ENCODE assay signal across 8 cellular contexts in genomic region chr3:9397331-9397910, GRCh38. TPM values are rescaled to one million over a fixed set of nuclear protein-coding genes. Genes with fewer than 3 reads are reported as not detected.
DNase-seq lines count a peak whose midpoint lies in the region; ATAC-seq and TF ChIP-seq lines count a peak whose summit lies in the region.

Gene SETD5, plus strand, starts transcription at chr3:9397615. Its CDS starts 31,324 bp downstream, at chr3:9428939.

- DNase-seq in NCI-H1930 (lab: John Stamatoyannopoulos, UW) = peak; percentile 84 to 91
- DNase-seq in T-helper 9 cell = peak; percentile 99
- DNase-seq in astrocyte of the cerebellum (ENCODE audit: low read depth) = peak; percentile 89
- peak; percentile 95 for DNase-seq in hepatic stellate cell (ENCODE audit: low spot score)
- DNase-seq in aorta = peak; percentile 99

- ATAC-seq in GM18508 (IDR thresholded peaks at IDR 0.05; ENCODE audit: insufficient read depth, unreplicated experiment) = peak; percentile 11
- peak; percentile 46 for ATAC-seq in HG02973 (IDR thresholded peaks at IDR 0.05; ENCODE audit: unreplicated experiment)
- peak; percentile 92 for ATAC-seq in aorta (ENCODE audit: low FRiP score)

- H3K27me3 ChIP-seq in rectal smooth muscle tissue (ENCODE audit: control insufficient read depth, insufficient read depth, low read length) (no peaks in the 10 kb centered on the region), aorta (ENCODE audit: control insufficient read depth in 1 of 2, insufficient read depth in 2 of 2, low read length in 1 of 2) (no peaks in the 10 kb centered on the region)

- in situ Hi-C loops in astrocyte of the cerebellum (cut with HindIII; ENCODE audit: low sequenced_read_pairs) = no loop called here

- no peaks in the 10 kb centered on the region for H3K9me3 ChIP-seq in aorta (ENCODE audit: control insufficient read depth, low read length)

- no peak for TF ChIP-seq CTCF in astrocyte of the cerebellum (IDR thresholded peaks at IDR 0.05; ENCODE audit: low read depth, low read length, missing control alignments)

- WGBS in aorta, 2 donors = 0 to 1% methylated on average over 31 to 64 of the region's 64 CpGs

- intact Hi-C loops in aorta (cut with DNase I) = no loop called here

- H3K27ac ChIP-seq in rectal smooth muscle tissue (ENCODE audit: low read depth, low read length) = peak within 1 kb of the TSS; percentile 99
- H3K27ac ChIP-seq in aorta (ENCODE audit: low read depth in 1 of 2, low read length in 2 of 2) = peak within 1 kb of the TSS; percentile 95 to 98

- no peaks in the 10 kb centered on the region for H3K36me3 ChIP-seq in rectal smooth muscle tissue (ENCODE audit: control insufficient read depth, insufficient read depth, low read length)
- H3K36me3 ChIP-seq in aorta (ENCODE audit: control insufficient read depth in 1 of 2, insufficient read depth in 2 of 2, low read length in 1 of 2) = no peaks in the 10 kb centered on the region

- H3K4me1 ChIP-seq in rectal smooth muscle tissue (ENCODE audit: control insufficient read depth, insufficient read depth, low read length) (peaks cover 47% of the 10 kb centered on the region), aorta (ENCODE audit: control insufficient read depth in 1 of 2, insufficient read depth in 2 of 2, low read length in 2 of 2) (no peaks in the 10 kb centered on the region)

- peak within 1 kb of the TSS; percentile 95 for H3K9ac ChIP-seq in rectal smooth muscle tissue (ENCODE audit: low read length)

- H3K4me3 ChIP-seq in astrocyte of the cerebellum (ENCODE audit: low read depth, low read length) = peak within 1 kb of the TSS; percentile 79
- peak within 1 kb of the TSS; percentile 89 for H3K4me3 ChIP-seq in rectal smooth muscle tissue (ENCODE audit: low read length)
- H3K4me3 ChIP-seq in aorta (ENCODE audit: low read length in 2 of 2) = peak within 1 kb of the TSS; percentile 60 to 91

RNA-seq across cellular contexts. Expression of gene SETD5, which starts in this region (rescaled TPM):
- 100 to 1,000 TPM; 148 to 200 TPM for total RNA-seq in aorta
- 10 to 100 TPM; 13.9 to 37.3 TPM for polyA plus RNA-seq in aorta

Comparison
In these comparisons a context has a peak if more than half of its experiments do, and no peak if none do; other contexts are left out.
1. Peak in every context shown above with its lines: DNase-seq, ATAC-seq, H3K4me3 ChIP-seq and H3K27ac ChIP-seq.
2. ATAC-seq: peak in every context shown above with its lines; median percentile 92 in aorta; 46 in HG02973; 11 in GM18508.